Comparison of ENCODE assay signal across 8 cellular contexts in the genomic region with DNA sequence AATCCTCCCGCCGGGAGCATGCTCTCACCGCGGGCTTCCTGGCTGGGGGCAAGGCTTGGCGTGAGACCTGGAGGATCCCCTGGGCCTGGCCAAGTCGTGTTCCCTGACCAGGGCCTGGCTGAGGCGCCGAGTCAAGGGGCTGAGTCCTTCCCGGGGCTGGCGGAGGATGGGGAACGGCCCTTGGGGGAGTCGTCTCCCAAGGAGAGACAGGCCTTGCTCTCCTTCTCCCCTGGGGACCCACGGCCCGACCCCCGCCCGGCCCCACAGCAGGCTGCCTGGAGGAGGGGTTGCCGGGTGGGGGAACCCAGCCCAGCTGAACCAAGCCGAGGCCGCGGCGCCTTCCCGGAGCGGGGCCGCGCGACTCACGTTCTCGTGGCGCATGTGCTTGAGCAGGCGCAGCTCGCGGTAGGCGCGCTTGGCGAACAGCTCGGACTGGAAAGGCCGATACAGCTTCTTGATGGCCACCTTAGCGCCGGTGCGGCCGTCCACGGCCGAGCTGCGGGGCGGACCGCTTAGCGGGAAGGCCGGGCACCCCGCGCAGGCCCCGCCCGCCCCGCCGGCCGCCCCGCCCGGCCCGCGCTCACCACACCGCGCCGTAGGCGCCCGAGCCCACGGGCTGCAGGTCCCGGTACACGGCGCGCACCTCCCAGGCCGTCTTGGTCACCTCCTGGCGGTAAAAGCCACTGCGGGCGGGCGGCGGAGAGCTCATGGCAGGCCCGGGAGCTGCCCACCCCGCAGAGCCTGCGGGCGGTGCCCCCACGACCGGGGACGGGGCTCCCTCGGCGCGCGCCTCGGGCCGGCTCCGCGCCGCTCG. TPM values are rescaled to one million over a fixed set of nuclear protein-coding genes. Genes with fewer than 3 reads are reported as not detected.
DNase-seq lines count a peak whose midpoint lies in the region; ATAC-seq and TF ChIP-seq lines count a peak whose summit lies in the region.

No MANE protein-coding gene starts in this region.

- DNase-seq in NCI-H2196 (lab: John Stamatoyannopoulos, UW; ENCODE audit: unreplicated experiment) = peak; percentile 17
- no peak for DNase-seq in NCI-H2196 treated with DMSO at 0.1 percent for 48 hours (lab: John Stamatoyannopoulos, UW; ENCODE audit: unreplicated experiment)
- no peak for DNase-seq in activated CD4-positive, alpha-beta memory T cell treated with anti-CD3 and anti-CD28 coated beads, Interleukin-2, amount 10 ng/mL, durations not matched to agents 7 days and 5 days
- peak; percentile 64 for DNase-seq in fibroblast of mammary gland (ENCODE audit: low read depth)
- DNase-seq in neuronal stem cell (ENCODE audit: low spot score) = no peak
- no peak for DNase-seq in NCI-H1092 treated with DMSO at 0.1 percent for 48 hours (lab: John Stamatoyannopoulos, UW)

- H4K91ac ChIP-seq in neuronal stem cell (ENCODE audit: low read depth, low read length, poor library complexity) = no peak overlapping the region

- H3K4me1 Mint-ChIP-seq in activated CD4-positive, alpha-beta memory T cell treated with anti-CD3 and anti-CD28 coated beads, Interleukin-2, amount 10 ng/mL, durations not matched to agents 7 days and 5 days = peaks cover 8% of the 10 kb centered on the region

- peaks cover 16% of the 10 kb centered on the region for H3K79me1 ChIP-seq in neuronal stem cell (ENCODE audit: low read depth, low read length)

- H2BK15ac ChIP-seq in neuronal stem cell (ENCODE audit: low read length) = peak overlapping the region; percentile 89

- POLR2A ChIA-PET in activated CD4-positive, alpha-beta memory T cell treated with anti-CD3 and anti-CD28 coated beads, Interleukin-2, amount 10 ng/mL, durations not matched to agents 7 days and 5 days (lab: Charles Lee) = interaction anchor here (0.9 to 3.4 kb wide), 2 partner anchors 10 to 17 kb away, joined by 3 to 21 read pairs; partner anchors contain the start of genes HDAC10 and TUBGCP6

- H3K27ac Mint-ChIP-seq in activated CD4-positive, alpha-beta memory T cell treated with anti-CD3 and anti-CD28 coated beads, Interleukin-2, amount 10 ng/mL, durations not matched to agents 7 days and 5 days = no peak overlapping the region

- peak overlapping the region; percentile 49 for H3K27ac ChIP-seq in neuronal stem cell (replicated peaks; ENCODE audit: low read length)

- H2AK5ac ChIP-seq in neuronal stem cell (ENCODE audit: low read depth, low read length) = peak overlapping the region; percentile 95

- H3K4me3 ChIP-seq in fibroblast of mammary gland (ENCODE audit: control insufficient read depth, low read depth, low read length) (peak overlapping the region; percentile 62), neuronal stem cell (ENCODE audit: low read length in 2 of 2) (peak overlapping the region; percentile 90 to 97)

- H3K14ac ChIP-seq in neuronal stem cell (ENCODE audit: low read length) = peak overlapping the region; percentile 97

- peak overlapping the region; percentile 96 for H2BK120ac ChIP-seq in neuronal stem cell (ENCODE audit: low read depth, low read length)

- H3K27me3 ChIP-seq in neuronal stem cell (ENCODE audit: control insufficient read depth in 3 of 3, insufficient read depth in 3 of 3, low read depth in 1 of 3, low read length in 3 of 3) = no peaks in the 10 kb centered on the region

- H3K36me3 ChIP-seq in neuronal stem cell (replicated peaks in 1 of 2; ENCODE audit: control insufficient read depth in 2 of 2, insufficient read depth in 2 of 2, low read length in 2 of 2) = peaks cover under 1 to 35% of the 10 kb centered on the region in 2 donors

- peak overlapping the region; percentile 91 for H3K4me2 ChIP-seq in neuronal stem cell (ENCODE audit: insufficient read depth, low read length, poor library complexity, severe bottlenecking)

- peak overlapping the region; percentile 92 for H3K18ac ChIP-seq in neuronal stem cell (ENCODE audit: low read length)

- H3K27me3 Mint-ChIP-seq in activated CD4-positive, alpha-beta memory T cell treated with anti-CD3 and anti-CD28 coated beads, Interleukin-2, amount 10 ng/mL, durations not matched to agents 7 days and 5 days = peaks cover 12% of the 10 kb centered on the region

- no peak overlapping the region for H4K8ac ChIP-seq in neuronal stem cell (ENCODE audit: low read depth, low read length)

- no CpG with 5 or more reads among the region's 92 CpGs for WGBS in neuronal stem cell (ENCODE audit: extremely low coverage in 2 of 2, insufficient read length in 2 of 2, insufficient replicate concordance in 1 of 2), 2 donors

- H2BK12ac ChIP-seq in neuronal stem cell (ENCODE audit: low read length) = no peak overlapping the region

- no peaks in the 10 kb centered on the region for H3K9me3 ChIP-seq in neuronal stem cell (replicated peaks in 1 of 2; ENCODE audit: control insufficient read depth in 2 of 2, insufficient read depth in 1 of 2, low read depth in 1 of 2, low read length in 2 of 2)

- no peak overlapping the region for H3K4ac ChIP-seq in neuronal stem cell (ENCODE audit: low read length)

- TF ChIP-seq CTCF in fibroblast of mammary gland (conservative IDR thresholded peaks at IDR 0.05; ENCODE audit: control insufficient read depth, insufficient read depth, low read depth, low read length) = no peak

- CTCF ChIA-PET in activated CD4-positive, alpha-beta memory T cell treated with anti-CD3 and anti-CD28 coated beads, Interleukin-2, amount 10 ng/mL, durations not matched to agents 7 days and 5 days (lab: Charles Lee) = interaction anchor here (1.1 to 1.2 kb wide), 2 partner anchors 20 to 237 kb away, joined by 3 to 4 read pairs; no protein-coding TSS in a partner anchor

- peak overlapping the region; percentile 96 for H3K23ac ChIP-seq in neuronal stem cell (ENCODE audit: low read depth, low read length, poor library complexity)

- H3K4me3 Mint-ChIP-seq in activated CD4-positive, alpha-beta memory T cell treated with anti-CD3 and anti-CD28 coated beads, Interleukin-2, amount 10 ng/mL, durations not matched to agents 7 days and 5 days = peak overlapping the region; percentile 17

- H3K4me1 ChIP-seq in neuronal stem cell (ENCODE audit: control insufficient read depth in 2 of 2, insufficient read depth in 1 of 2, low read depth in 1 of 2, low read length in 2 of 2) = peaks cover 11 to 18% of the 10 kb centered on the region in 2 donors

- H2AFZ ChIP-seq in neuronal stem cell (ENCODE audit: low read length) = peak overlapping the region; percentile 87

- H3K9ac ChIP-seq in neuronal stem cell (ENCODE audit: low read depth, low read length, poor library complexity) = peak overlapping the region; percentile 98

- TF ChIP-seq RAD21 in Ishikawa (IDR thresholded peaks at IDR 0.05; ENCODE audit: low read depth) = no peak

- H2BK5ac ChIP-seq in neuronal stem cell (ENCODE audit: low read length) = peak overlapping the region; percentile 94

- H3K36me3 Mint-ChIP-seq in activated CD4-positive, alpha-beta memory T cell treated with anti-CD3 and anti-CD28 coated beads, Interleukin-2, amount 10 ng/mL, durations not matched to agents 7 days and 5 days (ENCODE audit: low read depth) = no peaks in the 10 kb centered on the region

- TF ChIP-seq EP300 in Ishikawa (IDR thresholded peaks at IDR 0.05; ENCODE audit: borderline replicate concordance) = no peak

- no peaks in the 10 kb centered on the region for H3K9me3 Mint-ChIP-seq in activated CD4-positive, alpha-beta memory T cell treated with anti-CD3 and anti-CD28 coated beads, Interleukin-2, amount 10 ng/mL, durations not matched to agents 7 days and 5 days

- no peak for ATAC-seq in GM21619 (IDR thresholded peaks at IDR 0.05; ENCODE audit: unreplicated experiment)

TF ChIP-seq in Ishikawa, 13 proteins besides CTCF, POLR2A, EP300 and RAD21 (continues in another document):
- no peak for TF ChIP-seq CREB1 (IDR thresholded peaks at IDR 0.05; ENCODE audit: low read depth)
- peak; percentile 84 for TF ChIP-seq ZBTB7A (IDR thresholded peaks at IDR 0.05; ENCODE audit: low read depth)
- TF ChIP-seq NFIC (IDR thresholded peaks at IDR 0.05) = no peak

RNA-seq across cellular contexts. Expression of gene MAPK12, which starts 0.5 kb away (rescaled TPM):
- 1 to 10 TPM; 4.8 to 5.8 TPM for total RNA-seq in activated CD4-positive, alpha-beta memory T cell treated with anti-CD3 and anti-CD28 coated beads, Interleukin-2, amount 10 ng/mL, durations not matched to agents 7 days and 5 days
- polyA plus RNA-seq in neuronal stem cell (2013, experiment 1 of 2) = 28.8 TPM
- polyA plus RNA-seq in neuronal stem cell (2013, experiment 2 of 2) = 28.1 TPM

RNA-seq across cellular contexts. Expression of gene MAPK11, which starts 9.2 kb away (rescaled TPM):
- total RNA-seq in activated CD4-positive, alpha-beta memory T cell treated with anti-CD3 and anti-CD28 coated beads, Interleukin-2, amount 10 ng/mL, durations not matched to agents 7 days and 5 days = 10 to 100 TPM; 13.4 to 14.2 TPM
- 4.0 TPM for polyA plus RNA-seq in neuronal stem cell (2013, experiment 1 of 2)
- 3.6 TPM for polyA plus RNA-seq in neuronal stem cell (2013, experiment 2 of 2)

RNA-seq across cellular contexts. Expression of gene HDAC10, which starts 9.9 kb away (rescaled TPM):
- 10 to 100 TPM; 83.7 to 90.0 TPM for total RNA-seq in activated CD4-positive, alpha-beta memory T cell treated with anti-CD3 and anti-CD28 coated beads, Interleukin-2, amount 10 ng/mL, durations not matched to agents 7 days and 5 days
- polyA plus RNA-seq in neuronal stem cell (2013, experiment 1 of 2) = 20.1 TPM
- 18.8 TPM for polyA plus RNA-seq in neuronal stem cell (2013, experiment 2 of 2)

RNA-seq across cellular contexts. Expression of gene TUBGCP6, which starts 16.2 kb away (rescaled TPM):
- total RNA-seq in activated CD4-positive, alpha-beta memory T cell treated with anti-CD3 and anti-CD28 coated beads, Interleukin-2, amount 10 ng/mL, durations not matched to agents 7 days and 5 days = 10 to 100 TPM; 50.6 to 53.9 TPM
- polyA plus RNA-seq in neuronal stem cell (2013, experiment 1 of 2) = 12.1 TPM
- 12.1 TPM for polyA plus RNA-seq in neuronal stem cell (2013, experiment 2 of 2)

RNA-seq across cellular contexts. Expression of gene PLXNB2, which starts 46.4 kb away (rescaled TPM):
- 10 to 100 TPM; 21.5 to 23.5 TPM for total RNA-seq in activated CD4-positive, alpha-beta memory T cell treated with anti-CD3 and anti-CD28 coated beads, Interleukin-2, amount 10 ng/mL, durations not matched to agents 7 days and 5 days
- polyA plus RNA-seq in neuronal stem cell (2013, experiment 1 of 2) = 71.0 TPM
- polyA plus RNA-seq in neuronal stem cell (2013, experiment 2 of 2) = 69.8 TPM

Comparison
In these comparisons a context has a peak if more than half of its experiments do, and no peak if none do; other contexts are left out.
1. DNase-seq: peak in NCI-H2196 (single experiment) and fibroblast of mammary gland (single experiment); none in NCI-H2196 treated with DMSO at 0.1 percent for 48 hours (single experiment), activated CD4-positive, alpha-beta memory T cell treated with anti-CD3 and anti-CD28 coated beads, Interleukin-2, amount 10 ng/mL, durations not matched to agents 7 days and 5 days (single experiment), neuronal stem cell (single experiment) and NCI-H1092 treated with DMSO at 0.1 percent for 48 hours (single experiment).